Comparison of ENCODE assay signal across 8 cellular contexts in the genomic region with DNA sequence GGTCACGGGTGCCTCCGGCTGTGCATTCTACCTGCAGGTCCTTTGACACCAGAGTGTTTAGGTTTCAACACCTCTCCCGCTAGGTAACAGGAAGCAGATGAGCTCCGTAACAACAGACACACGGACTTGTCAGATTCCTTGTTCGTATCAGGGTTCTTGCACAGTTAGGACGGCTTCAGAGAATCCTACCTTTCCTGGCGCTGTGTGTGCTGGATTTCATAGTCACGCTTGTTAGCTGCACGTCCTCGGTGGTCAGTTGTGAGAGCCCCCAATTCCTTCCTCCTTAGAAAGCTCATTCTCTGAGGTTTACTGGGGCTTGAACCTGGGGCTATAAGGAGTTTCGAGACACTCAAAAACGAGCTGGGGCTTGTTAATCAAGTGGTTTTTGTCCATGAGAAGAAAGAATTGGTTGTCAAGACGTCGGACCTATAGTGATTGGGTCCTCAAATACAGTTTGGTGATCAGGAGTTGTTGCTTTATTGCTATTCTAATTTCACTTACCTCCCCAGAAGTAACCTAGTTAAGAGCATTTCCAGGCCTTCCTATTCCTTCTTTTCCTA. TPM values are rescaled to one million over a fixed set of nuclear protein-coding genes. Genes with fewer than 3 reads are reported as not detected.
A peak's percentile ranks its signal among the peaks of the same experiment; 100 is the strongest.
DNase-seq lines count a peak whose midpoint lies in the region; ATAC-seq and TF ChIP-seq lines count a peak whose summit lies in the region.

No MANE protein-coding gene starts in this region.

- no peaks in the 10 kb centered on the region for H3K27me3 ChIP-seq in GM06990 (replicated peaks; ENCODE audit: control insufficient read depth, insufficient read depth, low read length)
- no peaks in the 10 kb centered on the region for H3K27me3 ChIP-seq in MG63

- ATAC-seq in HG02981 (IDR thresholded peaks at IDR 0.05; ENCODE audit: unreplicated experiment) (no peak), GM21529 (IDR thresholded peaks at IDR 0.05; ENCODE audit: unreplicated experiment) (no peak)

- peaks cover 19% of the 10 kb centered on the region for H3K4me1 ChIP-seq in mesodermal cell (ENCODE audit: control insufficient read depth, insufficient read depth, low read length, poor library complexity, severe bottlenecking)

- TF ChIP-seq CTCF in GM06990 (IDR thresholded peaks at IDR 0.05; ENCODE audit: insufficient read depth, low read length, poor library complexity, severe bottlenecking), result no peak

- H3K36me3 ChIP-seq in GM06990 (ENCODE audit: control insufficient read depth, insufficient read depth, low read length) (peaks cover 5% of the 10 kb centered on the region), MG63 (peaks cover 11% of the 10 kb centered on the region; the same call in 1 of the 2 replicates), mesodermal cell (ENCODE audit: control insufficient read depth, insufficient read depth, low read length) (peaks cover 35% of the 10 kb centered on the region)

- peak overlapping the region; percentile 87 for H3K27ac ChIP-seq in mesodermal cell (ENCODE audit: low read depth, low read length, severe bottlenecking)

- DNase-seq in GM06990 (ENCODE audit: extremely low read depth, insufficient read length), result no peak
- no peak for DNase-seq in MG63
- peak; percentile 50 to 86 for DNase-seq in T47D (ENCODE audit: low read depth in 1 of 2, low spot score in 1 of 2)
- DNase-seq in activated gamma-delta T cell (lab: John Stamatoyannopoulos, UW), result no peak
- DNase-seq in activated effector memory CD4-positive, alpha-beta T cell treated with Interleukin-2 at 50 U/mL for 16 hours, result no peak

- peak overlapping the region; percentile 70 for H3K4me3 ChIP-seq in GM06990 (replicated peaks; ENCODE audit: low read depth, low read length)
- peak overlapping the region; percentile 60 for H3K4me3 ChIP-seq in MG63
- peak overlapping the region; percentile 75 for H3K4me3 ChIP-seq in mesodermal cell (ENCODE audit: extremely low read depth, insufficient read depth, low read length, poor library complexity, severe bottlenecking)

- 9 to 14% methylated on average over 11 of the region's 15 CpGs for WGBS in mesodermal cell (ENCODE audit: insufficient coverage in 2 of 2), 2 experiments

- in situ Hi-C loops in T47D (cut with HindIII; ENCODE audit: low pct_unique_long_range_greater_than_20kb, low sequenced_read_pairs), result no loop called here

- H3K9me3 ChIP-seq in MG63 (no peaks in the 10 kb centered on the region), mesodermal cell (ENCODE audit: control insufficient read depth, low read length) (no peaks in the 10 kb centered on the region)

RNA-seq across cellular contexts. Expression of gene DDB2, which starts 0.7 kb away (rescaled TPM):
- total RNA-seq in MG63 (2014; rRNA removed; shearing (Covaris generic); ENCODE audit: low replicate concordance), result 13.9 and 20.0 TPM in 2 replicates
- polyA plus RNA-seq in mesodermal cell (2013, experiment 1 of 2), result 114 TPM
- 85.5 TPM for polyA plus RNA-seq in mesodermal cell (2013, experiment 2 of 2)

RNA-seq across cellular contexts. Expression of gene PACSIN3, which starts 29.2 kb away (rescaled TPM):
- 59.8 and 92.5 TPM in 2 replicates for total RNA-seq in MG63 (2014; rRNA removed; shearing (Covaris generic); ENCODE audit: low replicate concordance)
- polyA plus RNA-seq in mesodermal cell (2013, experiment 1 of 2), result 41.8 TPM
- polyA plus RNA-seq in mesodermal cell (2013, experiment 2 of 2), result 39.0 TPM

RNA-seq across cellular contexts. Expression of gene ACP2, which starts 33.2 kb away (rescaled TPM):
- 9.6 and 42.7 TPM in 2 replicates for total RNA-seq in MG63 (2014; rRNA removed; shearing (Covaris generic); ENCODE audit: low replicate concordance)
- 29.3 TPM for polyA plus RNA-seq in mesodermal cell (2013, experiment 1 of 2)
- 26.2 TPM for polyA plus RNA-seq in mesodermal cell (2013, experiment 2 of 2)

RNA-seq across cellular contexts. Expression of gene ARFGAP2, which starts 38.8 kb away (rescaled TPM):
- 71.0 and 92.8 TPM in 2 replicates for total RNA-seq in MG63 (2014; rRNA removed; shearing (Covaris generic); ENCODE audit: low replicate concordance)
- 43.9 TPM for polyA plus RNA-seq in mesodermal cell (2013, experiment 1 of 2)
- polyA plus RNA-seq in mesodermal cell (2013, experiment 2 of 2), result 48.0 TPM

RNA-seq across cellular contexts. Expression of gene NR1H3, which starts 42.4 kb away (rescaled TPM):
- 11.3 and 12.6 TPM in 2 replicates for total RNA-seq in MG63 (2014; rRNA removed; shearing (Covaris generic); ENCODE audit: low replicate concordance)
- polyA plus RNA-seq in mesodermal cell (2013, experiment 1 of 2), result 21.7 TPM
- 18.3 TPM for polyA plus RNA-seq in mesodermal cell (2013, experiment 2 of 2)

Comparison
In these comparisons a context has a peak if more than half of its experiments do, and no peak if none do; other contexts are left out.
1. DNase-seq: peak in T47D (2 of 2); none in GM06990 (single experiment), MG63 (single experiment), activated gamma-delta T cell (single experiment) and activated effector memory CD4-positive, alpha-beta T cell treated with Interleukin-2 at 50 U/mL for 16 hours (single experiment).
2. Peak in every context shown above with its lines, with median percentiles within 50 percentile points of each other: H3K4me3 ChIP-seq.